Comparison of ENCODE assay signal across 1 cellular context in the genomic region with DNA sequence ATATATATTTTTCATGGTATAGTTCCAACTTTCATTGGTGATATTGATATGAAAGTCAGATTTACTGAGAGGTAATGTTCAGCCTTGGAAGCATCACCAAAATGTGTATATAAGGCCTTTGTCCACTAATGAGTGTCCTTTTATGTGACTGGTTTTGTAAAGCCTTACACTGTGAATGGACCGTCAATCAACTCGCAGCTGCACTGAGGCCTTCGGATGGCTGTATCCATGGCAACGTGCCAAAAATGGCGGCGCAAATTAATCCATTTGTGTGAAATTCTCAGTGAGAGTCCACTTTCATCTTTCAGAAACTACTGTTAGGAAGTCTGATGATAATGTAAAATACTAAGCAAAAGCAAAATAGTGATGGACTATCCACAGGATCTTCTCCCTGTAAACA.
TF ChIP-seq lines count a peak whose summit lies in the region.

No MANE protein-coding gene starts in this region.

TF ChIP-seq in K562, 482 proteins besides CTCF, POLR2A, EP300 and RAD21 (continued from another document):
- no peak for TF ChIP-seq RNF219 (CRISPR knock-in tag; IDR thresholded peaks at IDR 0.05)
- no peak for TF ChIP-seq ILK (tag; IDR thresholded peaks at IDR 0.05; ENCODE audit: borderline replicate concordance, low read depth)
- no peak for TF ChIP-seq RBBP5 (IDR thresholded peaks at IDR 0.05; ENCODE audit: borderline replicate concordance, insufficient read depth, low read length, poor library complexity, severe bottlenecking)
- TF ChIP-seq CREB1 (IDR thresholded peaks at IDR 0.05), result no peak
- TF ChIP-seq CREB1 (CRISPR knock-in tag; IDR thresholded peaks at IDR 0.05), result no peak
- no peak for TF ChIP-seq RAD51 (IDR thresholded peaks at IDR 0.05; ENCODE audit: borderline replicate concordance, low read depth)
- peak; percentile 68 for TF ChIP-seq NFIC (IDR thresholded peaks at IDR 0.05)
- TF ChIP-seq ZNF124 (CRISPR knock-in tag; IDR thresholded peaks at IDR 0.05), result no peak
- TF ChIP-seq USF2 (CRISPR knock-in tag; IDR thresholded peaks at IDR 0.05), result no peak
- no peak for TF ChIP-seq SAFB (IDR thresholded peaks at IDR 0.05; ENCODE audit: borderline replicate concordance, low read depth, low read length)
- TF ChIP-seq SIN3B (IDR thresholded peaks at IDR 0.05; ENCODE audit: low read depth), result no peak
- TF ChIP-seq, protein P1, sequence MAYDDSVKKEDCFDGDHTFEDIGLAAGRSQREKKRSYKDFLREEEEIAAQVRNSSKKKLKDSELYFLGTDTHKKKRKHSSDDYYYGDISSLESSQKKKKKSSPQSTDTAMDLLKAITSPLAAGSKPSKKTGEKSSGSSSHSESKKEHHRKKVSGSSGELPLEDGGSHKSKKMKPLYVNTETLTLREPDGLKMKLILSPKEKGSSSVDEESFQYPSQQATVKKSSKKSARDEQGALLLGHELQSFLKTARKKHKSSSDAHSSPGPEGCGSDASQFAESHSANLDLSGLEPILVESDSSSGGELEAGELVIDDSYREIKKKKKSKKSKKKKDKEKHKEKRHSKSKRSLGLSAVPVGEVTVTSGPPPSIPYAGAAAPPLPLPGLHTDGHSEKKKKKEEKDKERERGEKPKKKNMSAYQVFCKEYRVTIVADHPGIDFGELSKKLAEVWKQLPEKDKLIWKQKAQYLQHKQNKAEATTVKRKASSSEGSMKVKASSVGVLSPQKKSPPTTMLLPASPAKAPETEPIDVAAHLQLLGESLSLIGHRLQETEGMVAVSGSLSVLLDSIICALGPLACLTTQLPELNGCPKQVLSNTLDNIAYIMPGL (CRISPR knock-in tag; IDR thresholded peaks at IDR 0.05), result no peak
- no peak for TF ChIP-seq BRCA1 (IDR thresholded peaks at IDR 0.05)
- no peak for TF ChIP-seq BRCA1 (CRISPR knock-in tag; IDR thresholded peaks at IDR 0.05)
- no peak for TF ChIP-seq KDM5B (IDR thresholded peaks at IDR 0.05; ENCODE audit: insufficient replicate concordance, low read depth, low read length)
- TF ChIP-seq NCOA1 (IDR thresholded peaks at IDR 0.05; ENCODE audit: low read depth), result no peak
